ENCODE assay signal across 20 cellular contexts in the genomic region with DNA sequence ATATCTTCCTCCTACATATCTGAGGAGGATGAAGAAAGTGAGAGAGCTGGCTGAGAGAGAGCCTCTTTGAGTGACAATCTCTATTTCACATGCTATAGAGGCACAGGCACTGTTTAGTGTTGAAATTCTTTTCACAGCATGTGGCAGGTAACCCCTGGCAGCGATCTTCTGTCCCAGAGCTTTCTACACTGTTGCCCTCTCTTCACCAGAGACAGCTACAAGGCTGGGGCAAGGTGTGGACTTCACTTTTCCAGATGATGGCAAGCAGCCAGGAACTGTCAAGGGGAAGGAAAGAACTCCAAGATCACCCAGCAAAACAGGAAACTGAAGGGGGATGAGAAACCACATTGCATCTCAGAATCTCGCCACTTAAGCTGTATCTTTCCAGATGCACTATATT.
DNase-seq lines count a peak whose midpoint lies in the region; ATAC-seq, FAIRE-seq and TF ChIP-seq lines count a peak whose summit lies in the region.
"Had no signal": no experiment of that assay in that cellular context is flagged by ENCODE, and none has a peak within 500 bp of the region (broad histone marks: within the 10 kb centered on the region; RNA-seq: fewer than 3 reads in every experiment).

No MANE protein-coding gene starts in this region.

- no peak overlapping the region for H3K4me3 Mint-ChIP-seq in WTC11
- H3K4me3 Mint-ChIP-seq: CD4-positive, CD25-positive, alpha-beta regulatory T cell had no signal

- TF ChIP-seq RAD21 in SK-N-SH (IDR thresholded peaks at IDR 0.05; ENCODE audit: low read length), result no peak

- peaks cover 0 to 11% of the 10 kb centered on the region in 2 experiments; a peak in 2 of 4 replicates for H3K4me1 ChIP-seq in SK-N-SH (ENCODE audit: control insufficient read depth in 1 of 2, insufficient read depth in 2 of 2, low read depth in 1 of 2, low read length in 1 of 2)
- H3K4me1 ChIP-seq in HEK293 (ENCODE audit: control insufficient read depth, insufficient read depth, low read length), result no peaks in the 10 kb centered on the region
- H3K4me1 ChIP-seq in small intestine (ENCODE audit: control insufficient read depth in 2 of 2, insufficient read depth in 1 of 2, low read depth in 1 of 2, low read length in 1 of 2), result no peaks in the 10 kb centered on the region

- CTCF ChIA-PET in SK-N-SH (lab: Yijun Ruan, JAX), result interaction anchor here (1.5 kb wide), 1 partner anchor 9 kb away, joined by 3 read pairs; no protein-coding TSS in a partner anchor
- CTCF ChIA-PET in HEK293 (lab: Yijun Ruan, JAX), result interaction anchor here (0.7 kb wide), 1 partner anchor 67 kb away, joined by 3 read pairs; no protein-coding TSS in a partner anchor
- CTCF ChIA-PET in WTC11 (lab: Charles Lee), result interaction anchor here (0.6 kb wide), 1 partner anchor 268 kb away, joined by 3 read pairs; no protein-coding TSS in a partner anchor

- no peaks in the 10 kb centered on the region; the same call in 1 of the 2 replicates for H3K27me3 Mint-ChIP-seq in WTC11 (ENCODE audit: low read depth)

- DNase-seq in SK-N-SH (no peak), WTC11 (ENCODE audit: low spot score) (no peak), small intestine (peak; percentile 25), putamen (ENCODE audit: low spot score) (no peak), T-helper 1 cell (no peak)
- DNase-seq in central memory CD4-positive, alpha-beta T cell, result no peak
- DNase-seq: CD4-positive, CD25-positive, alpha-beta regulatory T cell; DND-41; Karpas-422; MV-4-11; NCI-H1417 treated with DMSO at 0.1 percent for 48 hours; NCI-H2081 treated with DMSO at 0.1 percent for 48 hours; NCI-H345; Right ventricle myocardium superior; SW 1271 had no signal

- peaks cover 8% of the 10 kb centered on the region for H3K4me1 Mint-ChIP-seq in WTC11
- H3K4me1 Mint-ChIP-seq: CD4-positive, CD25-positive, alpha-beta regulatory T cell had no signal

- no peaks in the 10 kb centered on the region for H3K27me3 ChIP-seq in SK-N-SH (ENCODE audit: insufficient read depth)
- H3K27me3 ChIP-seq in small intestine (ENCODE audit: control insufficient read depth in 2 of 2, insufficient read depth in 2 of 2, low read length in 2 of 2), result no peaks in the 10 kb centered on the region

- H3K79me2 ChIP-seq in SK-N-SH (ENCODE audit: insufficient read depth), result no peaks in the 10 kb centered on the region

- TF ChIP-seq CTCF in SK-N-SH (IDR thresholded peaks at IDR 0.05), result no peak
- no peak for TF ChIP-seq CTCF in HEK293 (tag by site-specific recombination; IDR thresholded peaks at IDR 0.05)
- TF ChIP-seq CTCF in WTC11 (IDR thresholded peaks at IDR 0.05), result no peak

- H3K9me3 Mint-ChIP-seq in WTC11, result no peaks in the 10 kb centered on the region

- no peak for TF ChIP-seq EP300 in SK-N-SH (IDR thresholded peaks at IDR 0.05; ENCODE audit: borderline replicate concordance in 1 of 2, low read depth in 1 of 2, low read length in 1 of 2)

- H3K9me3 ChIP-seq in SK-N-SH (no peaks in the 10 kb centered on the region), HEK293 (ENCODE audit: control insufficient read depth, insufficient read depth, low read depth, low read length) (no peaks in the 10 kb centered on the region), small intestine (ENCODE audit: control insufficient read depth, low read depth) (no peaks in the 10 kb centered on the region)

- WGBS in SK-N-SH (ENCODE audit: low lambda C conversion rate), result 46% methylated on average over 2 of the region's 2 CpGs
- 25 to 35% (median 34%) methylated on average over 2 of the region's 2 CpGs for WGBS in small intestine, 3 donors

- H3K4me3 ChIP-seq in SK-N-SH (ENCODE audit: low read depth in 2 of 2, low read length in 1 of 2) (no peak overlapping the region), HEK293 (ENCODE audit: low read depth, low read length) (no peak overlapping the region), small intestine (ENCODE audit: low read depth in 1 of 2, low read length in 2 of 2) (no peak overlapping the region)

- H3K9me2 ChIP-seq in SK-N-SH, result no peaks in the 10 kb centered on the region

- H2AFZ ChIP-seq in SK-N-SH (ENCODE audit: low read depth), result no peak overlapping the region

- no peaks in the 10 kb centered on the region for H3K36me3 ChIP-seq in SK-N-SH (replicated peaks in 1 of 2; ENCODE audit: control insufficient read depth in 1 of 2, insufficient read depth in 2 of 2, low read length in 1 of 2)
- no peaks in the 10 kb centered on the region for H3K36me3 ChIP-seq in HEK293 (ENCODE audit: control insufficient read depth in 2 of 2, insufficient read depth in 1 of 2, low read length in 2 of 2)
- H3K36me3 ChIP-seq in small intestine (ENCODE audit: control insufficient read depth in 2 of 2, insufficient read depth in 2 of 2, low read length in 2 of 2), result no peaks in the 10 kb centered on the region

- H3K36me3 Mint-ChIP-seq in WTC11, result no peaks in the 10 kb centered on the region
- H3K36me3 Mint-ChIP-seq: CD4-positive, CD25-positive, alpha-beta regulatory T cell had no signal

- no peaks in the 10 kb centered on the region for H3F3A ChIP-seq in SK-N-SH (replicated peaks; ENCODE audit: insufficient read depth)

- no peak for FAIRE-seq in small intestine (lab: Jason Lieb, UNC)
- FAIRE-seq: A204.1, D721Med had no signal

- no peaks in the 10 kb centered on the region for H4K20me1 ChIP-seq in SK-N-SH (ENCODE audit: insufficient read depth)

- H3K4me2 ChIP-seq in SK-N-SH, result no peak overlapping the region

- no peak overlapping the region for H3K9ac ChIP-seq in SK-N-SH

- ATAC-seq in SK-N-SH treated with all-trans-retinoic acid at 6 μM for 48 hours (peak; percentile 49), WTC11 (peak; percentile 67)
- ATAC-seq: Panc1 had no signal

- POLR2A ChIA-PET in SK-N-SH (lab: Yijun Ruan, JAX) (no interaction called here), HEK293 (lab: Yijun Ruan, JAX) (no interaction called here), WTC11 (lab: Charles Lee) (no interaction called here)

- H3K27ac ChIP-seq in SK-N-SH (ENCODE audit: low read depth in 2 of 2, low read length in 1 of 2), result no peak overlapping the region
- no peak overlapping the region for H3K27ac ChIP-seq in HEK293 (ENCODE audit: extremely low read depth, low read depth, low read length)
- no peak overlapping the region for H3K27ac ChIP-seq in small intestine (ENCODE audit: low read depth in 1 of 2, low read length in 1 of 2)

- H3K27ac Mint-ChIP-seq in WTC11, result no peak overlapping the region
- H3K27ac Mint-ChIP-seq: CD4-positive, CD25-positive, alpha-beta regulatory T cell had no signal

TF ChIP-seq in SK-N-SH treated with all-trans-retinoic acid at 6 μM for 48 hours, 23 proteins besides CTCF, POLR2A, EP300 and RAD21 (continues in another document):
- no peak for TF ChIP-seq ZNF8 (CRISPR knock-in tag; IDR thresholded peaks at IDR 0.05)
- TF ChIP-seq BACH2 (CRISPR knock-in tag; IDR thresholded peaks at IDR 0.05; ENCODE audit: borderline replicate concordance), result no peak

TF ChIP-seq in SK-N-SH, 30 proteins besides CTCF, POLR2A, EP300 and RAD21 (continues in another document):
- no peak for TF ChIP-seq MXI1 (IDR thresholded peaks at IDR 0.05; ENCODE audit: low read depth, low read length)
- TF ChIP-seq TCF12 (IDR thresholded peaks at IDR 0.05), result no peak
- TF ChIP-seq CHD2 (IDR thresholded peaks at IDR 0.05; ENCODE audit: low read length, partially characterized antibody), result no peak
- TF ChIP-seq, protein P1, sequence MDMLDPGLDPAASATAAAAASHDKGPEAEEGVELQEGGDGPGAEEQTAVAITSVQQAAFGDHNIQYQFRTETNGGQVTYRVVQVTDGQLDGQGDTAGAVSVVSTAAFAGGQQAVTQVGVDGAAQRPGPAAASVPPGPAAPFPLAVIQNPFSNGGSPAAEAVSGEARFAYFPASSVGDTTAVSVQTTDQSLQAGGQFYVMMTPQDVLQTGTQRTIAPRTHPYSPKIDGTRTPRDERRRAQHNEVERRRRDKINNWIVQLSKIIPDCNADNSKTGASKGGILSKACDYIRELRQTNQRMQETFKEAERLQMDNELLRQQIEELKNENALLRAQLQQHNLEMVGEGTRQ (IDR thresholded peaks at IDR 0.05; ENCODE audit: borderline replicate concordance, low read depth, low read length), result no peak
- TF ChIP-seq, protein P2, sequence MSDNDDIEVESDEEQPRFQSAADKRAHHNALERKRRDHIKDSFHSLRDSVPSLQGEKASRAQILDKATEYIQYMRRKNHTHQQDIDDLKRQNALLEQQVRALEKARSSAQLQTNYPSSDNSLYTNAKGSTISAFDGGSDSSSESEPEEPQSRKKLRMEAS (IDR thresholded peaks at IDR 0.05; ENCODE audit: low read depth), result no peak

TF ChIP-seq in HEK293, 187 proteins besides CTCF, POLR2A, EP300 and RAD21 (continues in another document):
- TF ChIP-seq ZNF792 (tag by site-specific recombination; IDR thresholded peaks at IDR 0.05) (no peak), ZBTB17 (tag by site-specific recombination; IDR thresholded peaks at IDR 0.05) (no peak)

TF ChIP-seq in WTC11, 78 proteins besides CTCF, POLR2A, EP300 and RAD21:
- no peak for TF ChIP-seq ELF4 (CRISPR knock-in tag; IDR thresholded peaks at IDR 0.05; ENCODE audit: low read depth)
- no peak for TF ChIP-seq E2F4 (CRISPR knock-in tag; IDR thresholded peaks at IDR 0.05; ENCODE audit: borderline replicate concordance, low read depth)
- TF ChIP-seq TEAD4 (CRISPR knock-in tag; IDR thresholded peaks at IDR 0.05), result no peak
